Comparison of ENCODE assay signal across 16 cellular contexts in the genomic region with DNA sequence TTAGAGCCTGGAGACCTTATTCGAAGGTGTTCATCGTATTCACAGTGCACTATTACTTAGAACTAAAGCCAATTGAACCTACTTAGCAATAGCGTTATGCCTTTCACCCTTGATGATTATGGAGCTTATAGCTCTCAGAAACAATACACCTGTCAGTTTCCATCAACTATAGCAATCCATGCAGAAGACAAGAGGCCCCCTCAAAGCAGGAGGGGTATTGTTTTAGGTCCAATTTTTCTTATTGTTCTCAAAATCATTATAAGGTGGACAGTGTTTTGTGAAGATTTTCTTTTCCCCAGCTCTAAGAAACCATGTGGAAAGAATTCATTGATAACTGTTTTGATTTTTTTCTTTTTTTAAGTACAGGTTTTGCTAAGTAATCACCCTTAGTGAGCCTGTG.
"Had no signal": no experiment of that assay in that cellular context is flagged by ENCODE, and none has a peak within 500 bp of the region (broad histone marks: within the 10 kb centered on the region; RNA-seq: fewer than 3 reads in every experiment).

No MANE protein-coding gene starts in this region.

- DNase-seq: activated CD4-positive, alpha-beta T cell treated with anti-CD3 and anti-CD28 coated beads, Interleukin-2, amount 50 U/mL, for 1 hour; activated CD8-positive, alpha-beta memory T cell treated with anti-CD3 and anti-CD28 coated beads for 24 hours; anterior cingulate cortex; gastrocnemius medialis; heart right ventricle; left colon; lower lobe of right lung; midbrain; posterior cingulate gyrus; stimulated activated naive CD8-positive, alpha-beta T cell treated with anti-CD3 and anti-CD28 coated beads, Interleukin-15, Interleukin-2, amounts not matched to agents 100 U/mL and 50 U/mL, for 24 hours; upper lobe of left lung had no signal

- H3K27ac ChIP-seq: breast epithelium, gastrocnemius medialis, heart right ventricle, lower lobe of right lung, neutrophil, right atrium auricular region, skin epidermis, suprapubic skin had no signal

- H3K36me3 ChIP-seq: breast epithelium, gastrocnemius medialis, neutrophil had no signal

- H3K27me3 ChIP-seq: suprapubic skin had no signal

- H3K9me3 ChIP-seq: breast epithelium, gastrocnemius medialis, heart right ventricle, lower lobe of right lung, neutrophil, right atrium auricular region, suprapubic skin, upper lobe of left lung had no signal

- ATAC-seq: gastrocnemius medialis; heart right ventricle; left colon; lower lobe of right lung; stimulated activated naive CD8-positive, alpha-beta T cell treated with anti-CD3 and anti-CD28 coated beads, Interleukin-15, Interleukin-2, amounts not matched to agents 100 U/mL and 50 U/mL, for 24 hours had no signal

- H3K4me3 ChIP-seq: breast epithelium, gastrocnemius medialis, heart right ventricle, lower lobe of right lung, right atrium auricular region, skin epidermis, suprapubic skin, upper lobe of left lung had no signal
